In the genomic region with DNA sequence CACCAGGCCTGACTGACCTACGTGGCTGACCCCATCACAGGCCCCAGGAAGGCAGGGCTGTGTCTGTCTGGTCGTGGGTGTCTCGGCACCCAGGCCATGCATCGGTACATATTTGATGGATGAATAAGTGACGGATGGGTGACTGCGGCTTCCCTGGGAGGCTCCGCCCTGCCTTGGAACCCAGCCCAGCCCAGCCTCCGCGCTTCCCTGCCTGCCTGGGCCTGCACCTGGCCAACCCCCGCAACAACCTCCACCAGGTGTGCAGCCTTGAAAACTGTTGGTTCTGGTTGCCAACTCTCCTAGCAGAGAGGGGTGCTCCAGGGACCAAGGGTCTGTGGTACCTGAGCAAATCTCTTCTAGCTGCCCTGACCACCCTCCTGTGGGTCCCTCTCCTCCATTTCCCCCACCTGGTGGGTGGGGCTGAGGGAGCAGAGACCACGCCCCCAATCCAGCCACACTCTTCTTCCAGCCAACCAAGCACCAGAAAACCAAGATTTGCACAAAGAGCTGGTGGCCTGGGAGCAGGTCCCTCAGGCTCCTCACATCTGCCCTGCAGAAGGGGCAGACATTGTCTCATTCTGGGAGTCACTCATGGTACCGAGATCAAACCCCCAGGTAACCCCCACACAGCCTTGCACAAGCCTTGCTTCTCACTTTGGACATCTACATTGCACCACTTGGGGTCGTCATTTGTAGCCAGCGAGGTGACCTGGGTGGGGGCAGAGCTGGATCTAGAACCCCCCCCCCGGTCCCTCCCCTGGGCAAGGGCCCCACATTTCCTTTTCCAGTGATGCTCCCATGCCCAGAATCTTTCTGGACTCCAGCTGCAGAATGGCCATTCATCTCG, we compare ENCODE assay signal across 1 cellular context.
TF ChIP-seq lines count a peak whose summit lies in the region.

No MANE protein-coding gene starts in this region.

TF ChIP-seq in K562, 482 proteins besides CTCF, POLR2A, EP300 and RAD21 (continued from another document):
- TF ChIP-seq, protein P1, sequence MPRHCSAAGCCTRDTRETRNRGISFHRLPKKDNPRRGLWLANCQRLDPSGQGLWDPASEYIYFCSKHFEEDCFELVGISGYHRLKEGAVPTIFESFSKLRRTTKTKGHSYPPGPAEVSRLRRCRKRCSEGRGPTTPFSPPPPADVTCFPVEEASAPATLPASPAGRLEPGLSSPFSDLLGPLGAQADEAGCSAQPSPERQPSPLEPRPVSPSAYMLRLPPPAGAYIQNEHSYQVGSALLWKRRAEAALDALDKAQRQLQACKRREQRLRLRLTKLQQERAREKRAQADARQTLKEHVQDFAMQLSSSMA (CRISPR knock-in tag; IDR thresholded peaks at IDR 0.05), result no peak
- no peak for TF ChIP-seq NFATC3 (IDR thresholded peaks at IDR 0.05)
